8 cellular contexts compared by ENCODE assay signal in the genomic region with DNA sequence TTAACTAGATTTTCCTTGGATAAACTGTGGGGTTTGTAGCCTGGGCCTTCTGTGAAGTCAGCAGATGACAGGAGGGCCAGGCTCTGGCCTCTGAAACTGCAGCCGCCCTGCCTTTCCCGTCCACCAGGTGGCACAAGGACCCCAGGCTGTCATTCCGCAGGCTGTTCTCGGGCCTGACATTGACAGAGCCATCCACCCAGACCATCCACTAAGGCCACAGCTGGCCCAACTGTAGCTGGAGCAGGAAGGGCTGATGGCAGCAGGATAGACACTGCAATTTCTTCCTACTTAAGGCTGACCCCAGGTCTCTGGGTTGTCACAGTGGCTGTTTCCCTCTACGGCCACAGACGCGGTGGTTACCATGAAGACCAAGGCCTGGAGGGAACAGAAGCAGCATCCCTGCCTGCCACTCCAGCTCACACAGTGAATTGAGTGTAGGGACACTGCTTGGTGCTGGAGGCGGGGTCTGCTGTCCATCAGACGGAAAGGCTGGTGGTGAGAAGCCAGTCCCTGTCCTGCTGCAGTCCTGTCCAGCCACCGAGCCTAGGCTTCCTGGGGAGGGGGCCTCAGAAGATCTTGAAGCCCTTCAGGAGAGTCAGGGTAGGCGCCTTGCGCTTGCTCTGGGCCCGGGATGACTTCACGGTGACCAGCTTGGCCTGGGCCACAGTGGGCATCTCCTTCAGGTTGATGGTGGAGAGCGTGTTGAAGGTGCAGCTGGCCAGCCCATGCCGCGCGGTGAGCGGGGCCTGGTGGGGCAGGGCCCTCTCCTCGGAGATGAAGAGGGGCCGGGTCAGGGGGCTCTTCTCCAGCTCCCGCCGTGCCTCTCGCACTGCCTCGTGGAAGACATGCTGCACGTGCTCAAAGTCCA. TPM values are rescaled to one million over a fixed set of nuclear protein-coding genes. Genes with fewer than 3 reads are reported as not detected.
A peak's percentile ranks its signal among the peaks of the same experiment; 100 is the strongest.
DNase-seq lines count a peak whose midpoint lies in the region; ATAC-seq and TF ChIP-seq lines count a peak whose summit lies in the region.

No MANE protein-coding gene starts in this region.

- H3K4me3 ChIP-seq in AG10803 (ENCODE audit: low read length) (no peak overlapping the region), lower lobe of right lung (no peak overlapping the region)

- peak overlapping the region; percentile 53 for H3K27ac ChIP-seq in lower lobe of right lung

- TF ChIP-seq CTCF in AG10803 (conservative IDR thresholded peaks at IDR 0.05; ENCODE audit: low read length): peak; percentile 97
- peak; percentile 88 for TF ChIP-seq CTCF in lower lobe of right lung (IDR thresholded peaks at IDR 0.05)

- H3K27me3 ChIP-seq in lower lobe of right lung (ENCODE audit: low read depth): no peaks in the 10 kb centered on the region

- DNase-seq in AG10803 (ENCODE audit: low read depth) (peak; percentile 60), NCI-H2227 (lab: John Stamatoyannopoulos, UW; ENCODE audit: unreplicated experiment) (peak; percentile 74), dermis microvascular lymphatic vessel endothelial cell (ENCODE audit: low read depth in 2 of 2) (peak; percentile 51 to 65), lower lobe of right lung (peak; percentile 76)
- peak; percentile 89 for DNase-seq in activated CD4-positive, alpha-beta T cell treated with anti-CD3 and anti-CD28 coated beads, Interleukin-2, amount 10 ng/mL, durations not matched to agents 24 days and 14 days
- DNase-seq in stimulated activated CD8-positive, alpha-beta memory T cell treated with anti-CD3 and anti-CD28 coated beads, Interleukin-4, amount 100 ng/mL, for 24 hours (ENCODE audit: low read depth): peak; percentile 26

- ATAC-seq in GM18909 (IDR thresholded peaks at IDR 0.05; ENCODE audit: poor library complexity, unreplicated experiment) (peak; percentile 49), lower lobe of right lung (peak; percentile 85 to 89), HG03521 (IDR thresholded peaks at IDR 0.05; ENCODE audit: unreplicated experiment) (no peak)

- intact Hi-C loops in activated CD4-positive, alpha-beta T cell treated with anti-CD3 and anti-CD28 coated beads, Interleukin-2, amount 10 ng/mL, durations not matched to agents 24 days and 14 days (cut with micrococcal nuclease): loop anchor here (1.0 to 5.0 kb wide), 4 partner anchors 24 to 333 kb away; a partner anchor contains a TSS
- intact Hi-C loops in lower lobe of right lung (cut with DNase I): no loop called here

- H3K27me3 Mint-ChIP-seq in activated CD4-positive, alpha-beta T cell treated with anti-CD3 and anti-CD28 coated beads, Interleukin-2, amount 10 ng/mL, durations not matched to agents 24 days and 14 days: peaks cover 4% of the 10 kb centered on the region

- peaks cover 7% of the 10 kb centered on the region for H3K4me1 Mint-ChIP-seq in activated CD4-positive, alpha-beta T cell treated with anti-CD3 and anti-CD28 coated beads, Interleukin-2, amount 10 ng/mL, durations not matched to agents 24 days and 14 days

- no peak overlapping the region for H3K27ac Mint-ChIP-seq in activated CD4-positive, alpha-beta T cell treated with anti-CD3 and anti-CD28 coated beads, Interleukin-2, amount 10 ng/mL, durations not matched to agents 24 days and 14 days

- H3K9me3 ChIP-seq in lower lobe of right lung: no peaks in the 10 kb centered on the region

- H3K36me3 ChIP-seq in lower lobe of right lung: peaks cover 36% of the 10 kb centered on the region

- peaks cover 29% of the 10 kb centered on the region for H3K4me1 ChIP-seq in lower lobe of right lung

- no peaks in the 10 kb centered on the region for H3K36me3 Mint-ChIP-seq in activated CD4-positive, alpha-beta T cell treated with anti-CD3 and anti-CD28 coated beads, Interleukin-2, amount 10 ng/mL, durations not matched to agents 24 days and 14 days (ENCODE audit: low read depth)

- H3K9me3 Mint-ChIP-seq in activated CD4-positive, alpha-beta T cell treated with anti-CD3 and anti-CD28 coated beads, Interleukin-2, amount 10 ng/mL, durations not matched to agents 24 days and 14 days: no peaks in the 10 kb centered on the region

- no peak overlapping the region for H3K4me3 Mint-ChIP-seq in activated CD4-positive, alpha-beta T cell treated with anti-CD3 and anti-CD28 coated beads, Interleukin-2, amount 10 ng/mL, durations not matched to agents 24 days and 14 days

RNA-seq across cellular contexts. Expression of a gene that starts 9.4 kb away (rescaled TPM):
- total RNA-seq in activated CD4-positive, alpha-beta T cell treated with anti-CD3 and anti-CD28 coated beads, Interleukin-2, amount 10 ng/mL, durations not matched to agents 24 days and 14 days: not detected in 2 replicates
- total RNA-seq in dermis microvascular lymphatic vessel endothelial cell: not detected in 2 replicates
- total RNA-seq in lower lobe of right lung: 3.2 TPM

RNA-seq across cellular contexts. Expression of a gene that starts 13.2 kb away (rescaled TPM):
- not detected in 2 replicates for total RNA-seq in activated CD4-positive, alpha-beta T cell treated with anti-CD3 and anti-CD28 coated beads, Interleukin-2, amount 10 ng/mL, durations not matched to agents 24 days and 14 days
- total RNA-seq in dermis microvascular lymphatic vessel endothelial cell (not detected in 2 replicates), lower lobe of right lung (21.5 TPM)

RNA-seq across cellular contexts. Expression of a gene that starts 22.0 kb away (rescaled TPM):
- total RNA-seq in activated CD4-positive, alpha-beta T cell treated with anti-CD3 and anti-CD28 coated beads, Interleukin-2, amount 10 ng/mL, durations not matched to agents 24 days and 14 days: not detected in 2 replicates
- total RNA-seq in dermis microvascular lymphatic vessel endothelial cell (not detected in 2 replicates), lower lobe of right lung (not detected)

RNA-seq across cellular contexts. Expression of a gene that starts 25.1 kb away (rescaled TPM):
- total RNA-seq in activated CD4-positive, alpha-beta T cell treated with anti-CD3 and anti-CD28 coated beads, Interleukin-2, amount 10 ng/mL, durations not matched to agents 24 days and 14 days: 19.4 and 21.6 TPM in 2 replicates
- total RNA-seq in dermis microvascular lymphatic vessel endothelial cell (12.7 and 17.1 TPM in 2 replicates), lower lobe of right lung (15.7 TPM)

Comparison
In these comparisons a context has a peak if more than half of its experiments do, and no peak if none do; other contexts are left out.
1. DNase-seq: peak in every context shown above with its lines; median percentile 89 in activated CD4-positive, alpha-beta T cell treated with anti-CD3 and anti-CD28 coated beads, Interleukin-2, amount 10 ng/mL, durations not matched to agents 24 days and 14 days; 76 in lower lobe of right lung; 74 in NCI-H2227; 60 in AG10803; 58 in dermis microvascular lymphatic vessel endothelial cell; 26 in stimulated activated CD8-positive, alpha-beta memory T cell treated with anti-CD3 and anti-CD28 coated beads, Interleukin-4, amount 100 ng/mL, for 24 hours.
2. RNA of a gene that starts 13.2 kb away (total RNA-seq): 21.5 TPM in lower lobe of right lung (single experiment); not detected in activated CD4-positive, alpha-beta T cell treated with anti-CD3 and anti-CD28 coated beads, Interleukin-2, amount 10 ng/mL, durations not matched to agents 24 days and 14 days and not detected in dermis microvascular lymphatic vessel endothelial cell; every median in the first group is over 10 times any median in the second.